Comparison of ENCODE assay signal across 7 cellular contexts in the genomic region with DNA sequence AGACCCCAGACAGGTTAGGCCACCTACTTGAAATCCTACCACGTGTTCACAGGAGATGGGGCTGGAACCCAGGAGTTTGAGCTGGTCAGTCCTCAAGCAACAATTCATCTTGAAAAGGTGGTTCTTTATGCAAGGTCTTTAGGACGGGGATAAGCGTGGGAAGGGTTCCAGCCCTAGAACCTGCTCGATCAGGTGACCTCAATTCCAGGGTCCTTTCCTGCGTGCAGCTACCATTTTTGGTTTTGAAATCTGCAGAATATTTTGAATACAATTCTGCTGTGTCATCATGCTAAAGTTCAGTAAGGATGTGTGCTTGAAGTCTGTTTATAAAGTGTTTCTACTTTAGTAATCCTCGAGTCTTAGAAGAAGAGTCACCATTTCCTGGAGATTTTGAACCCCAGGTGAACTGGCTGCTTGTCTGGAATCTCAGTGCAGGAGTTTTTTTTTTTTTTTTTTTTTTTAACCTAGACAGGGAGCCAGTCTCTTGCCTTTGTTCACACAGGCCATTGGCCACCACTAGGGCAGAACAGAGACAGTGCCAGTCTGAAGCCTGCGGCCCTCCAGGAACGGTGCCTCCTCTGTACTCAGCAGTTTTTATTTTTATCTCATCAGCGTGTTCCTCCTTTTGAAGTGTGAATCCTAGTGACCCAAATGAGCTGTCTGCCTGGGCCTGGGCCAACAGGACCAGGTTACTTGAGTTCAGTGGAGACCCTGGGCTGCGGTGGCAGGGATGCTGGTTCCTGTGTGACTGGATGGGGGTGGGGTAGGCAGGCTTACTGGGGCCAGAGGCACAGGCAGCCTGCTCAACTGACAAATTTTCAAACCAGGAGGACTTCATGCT. TPM values are rescaled to one million over a fixed set of nuclear protein-coding genes. Genes with fewer than 3 reads are reported as not detected.
A peak's percentile ranks its signal among the peaks of the same experiment; 100 is the strongest.
DNase-seq lines count a peak whose midpoint lies in the region; ATAC-seq and TF ChIP-seq lines count a peak whose summit lies in the region.

No MANE protein-coding gene starts in this region.

- H3K4me3 Mint-ChIP-seq in glutamatergic neuron (ENCODE audit: unreplicated experiment): no peak overlapping the region

- in situ Hi-C loops in GM13976 (cut with MboI; ENCODE audit: low sequenced_read_pairs, unreplicated experiment): no loop called here

- intact Hi-C loops in psoas muscle (cut with DNase I): loop anchor here (5.0 kb wide), 2 partner anchors 50 to 75 kb away; no protein-coding TSS in a partner anchor

- WGBS in psoas muscle, 3 donors: 30 to 36% (median 31%) methylated on average over 10 of the region's 10 CpGs

- 0 out of 2 replicates have a peak, but pooled peaks have one; percentile 12 for TF ChIP-seq CTCF in WI38 (IDR thresholded peaks at IDR 0.05; ENCODE audit: low read depth, low read length)
- no peak for TF ChIP-seq CTCF in glutamatergic neuron (IDR thresholded peaks at IDR 0.05; ENCODE audit: partially characterized antibody, unreplicated experiment)
- peak; percentile 30 for TF ChIP-seq CTCF in psoas muscle (IDR thresholded peaks at IDR 0.05)
- no peak for TF ChIP-seq CTCF in GM13976 (IDR thresholded peaks at IDR 0.05; ENCODE audit: borderline replicate concordance, control extremely low read depth, extremely low read depth, insufficient read depth, missing control alignments)

- H3K36me3 ChIP-seq in psoas muscle (ENCODE audit: insufficient read depth in 1 of 2, low read depth in 1 of 2): no peaks in the 10 kb centered on the region

- peaks cover 54% of the 10 kb centered on the region for H3K4me1 Mint-ChIP-seq in glutamatergic neuron (ENCODE audit: low read depth, unreplicated experiment)

- H3K4me1 ChIP-seq in psoas muscle: peaks cover 89% of the 10 kb centered on the region

- peak overlapping the region; percentile 69 for H3K27ac Mint-ChIP-seq in glutamatergic neuron (ENCODE audit: unreplicated experiment)

- H3K9me3 ChIP-seq in psoas muscle: no peaks in the 10 kb centered on the region

- peak overlapping the region; percentile 79 for H3K27ac ChIP-seq in psoas muscle

- peaks cover 1% of the 10 kb centered on the region for H3K9me3 Mint-ChIP-seq in glutamatergic neuron (ENCODE audit: unreplicated experiment)

- peaks cover 10% of the 10 kb centered on the region for H3K27me3 Mint-ChIP-seq in glutamatergic neuron (ENCODE audit: unreplicated experiment)

- H3K4me3 ChIP-seq in WI38 (ENCODE audit: low read depth, low read length): no peak overlapping the region
- no peak overlapping the region for H3K4me3 ChIP-seq in psoas muscle

- DNase-seq in HPDE6-E6E7 (ENCODE audit: extremely low spot score) (peak; percentile 22), glutamatergic neuron (no peak), psoas muscle (peak; percentile 79 to 90), GM13976 (ENCODE audit: low spot score) (no peak)

- no peaks in the 10 kb centered on the region for H3K36me3 Mint-ChIP-seq in glutamatergic neuron (ENCODE audit: unreplicated experiment)

- H3K27me3 ChIP-seq in psoas muscle (ENCODE audit: insufficient read depth in 3 of 3, low read length in 2 of 3): no peaks in the 10 kb centered on the region

- ATAC-seq in psoas muscle (peak; percentile 79 to 82 (median 80)), GM19452 (IDR thresholded peaks at IDR 0.05; ENCODE audit: unreplicated experiment) (no peak), HG03460 (IDR thresholded peaks at IDR 0.05; ENCODE audit: unreplicated experiment) (no peak)

RNA-seq across cellular contexts. Expression of a gene that starts 54.6 kb away (rescaled TPM):
- total RNA-seq in glutamatergic neuron (ENCODE audit: unreplicated experiment) (63.9 TPM), psoas muscle (10 to 100 TPM; 13.3 to 51.3 (median 32.7) TPM)
- 10 to 100 TPM in 2 of 3 donors, 1 to 10 TPM in 1; 7.3 to 61.2 (median 45.5) TPM for polyA plus RNA-seq in psoas muscle

Comparison
In these comparisons a context has a peak if more than half of its experiments do, and no peak if none do; other contexts are left out.
1. DNase-seq: peak in HPDE6-E6E7 (single experiment) and psoas muscle (2 of 2); none in glutamatergic neuron (single experiment) and GM13976 (single experiment).
2. CTCF ChIP-seq: peak in WI38 (single experiment) and psoas muscle (single experiment); none in glutamatergic neuron (single experiment) and GM13976 (single experiment).
3. ATAC-seq: peak in psoas muscle (4 of 4); none in GM19452 (single experiment) and HG03460 (single experiment).